Comparison of ENCODE assay signal across 17 cellular contexts in the genomic region with DNA sequence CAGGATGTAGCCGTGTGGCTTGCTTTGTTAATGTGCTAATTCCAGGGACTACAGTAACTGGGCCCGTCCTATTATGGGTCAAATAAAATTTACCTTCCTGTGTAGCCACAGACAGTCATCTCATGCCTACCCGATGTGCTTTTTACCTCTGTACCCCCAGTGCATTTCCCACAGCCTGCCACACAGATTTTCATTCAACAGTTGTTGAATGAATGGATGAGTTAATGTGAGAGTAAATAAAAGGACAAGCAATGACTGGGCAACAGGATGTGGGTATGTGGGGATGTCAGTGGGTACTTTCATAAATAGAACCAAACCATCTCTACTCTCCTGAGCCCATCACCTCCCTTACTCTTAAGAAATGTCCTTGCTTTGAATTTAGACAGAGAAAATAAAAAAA.
DNase-seq lines count a peak whose midpoint lies in the region; ATAC-seq and TF ChIP-seq lines count a peak whose summit lies in the region.
"Had no signal": no experiment of that assay in that cellular context is flagged by ENCODE, and none has a peak within 500 bp of the region (broad histone marks: within the 10 kb centered on the region; RNA-seq: fewer than 3 reads in every experiment).

No MANE protein-coding gene starts in this region.

- H2BK5ac ChIP-seq in mesenchymal stem cell (ENCODE audit: low read depth, low read length, poor library complexity, severe bottlenecking): no peak overlapping the region

- H2AK5ac ChIP-seq in mesenchymal stem cell (ENCODE audit: low read length, severe bottlenecking): no peak overlapping the region

- H3K4me2 ChIP-seq in mesenchymal stem cell (ENCODE audit: low read length, poor library complexity, severe bottlenecking): no peak overlapping the region

- ATAC-seq in GM18861 (IDR thresholded peaks at IDR 0.05; ENCODE audit: unreplicated experiment): peak; percentile 52
- peak; percentile 36 for ATAC-seq in HG03520 (IDR thresholded peaks at IDR 0.05; ENCODE audit: unreplicated experiment)
- ATAC-seq: HepG2 had no signal

- H4K91ac ChIP-seq in mesenchymal stem cell (ENCODE audit: low read length): no peak overlapping the region

- H3K79me1 ChIP-seq in mesenchymal stem cell (replicated peaks; ENCODE audit: low read length, poor library complexity, severe bottlenecking): no peaks in the 10 kb centered on the region

- no peak overlapping the region for H3K9ac ChIP-seq in mesenchymal stem cell (ENCODE audit: low read length)

- no peaks in the 10 kb centered on the region for H3K27me3 Mint-ChIP-seq in chondrocyte (ENCODE audit: low read depth)
- H3K27me3 Mint-ChIP-seq: activated naive CD8-positive, alpha-beta T cell had no signal

- H3K4me1 ChIP-seq in mesenchymal stem cell (ENCODE audit: control insufficient read depth, insufficient read depth, low read depth, low read length): peaks cover 8% of the 10 kb centered on the region

- H2BK120ac ChIP-seq in mesenchymal stem cell (ENCODE audit: low read depth, low read length): peak overlapping the region; percentile 4

- peak overlapping the region in 1 of 2 experiments; percentile 28 for H3K4ac ChIP-seq in mesenchymal stem cell (ENCODE audit: low read depth in 1 of 2, low read length in 2 of 2)

- no peak overlapping the region for H3K27ac Mint-ChIP-seq in chondrocyte (ENCODE audit: unreplicated experiment)
- H3K27ac Mint-ChIP-seq: activated naive CD8-positive, alpha-beta T cell had no signal

- DNase-seq in H4 (ENCODE audit: low spot score) (peak; percentile 74), mesenchymal stem cell (no peak), chondrocyte (ENCODE audit: low spot score) (no peak), foreskin fibroblast (no peak), GM03348 (ENCODE audit: low spot score) (no peak), COR-L47 (lab: John Stamatoyannopoulos, UW) (no peak)
- DNase-seq: activated CD4-positive, alpha-beta T cell treated with anti-CD3 and anti-CD28 coated beads for 4 hours; effector CD8-positive, alpha-beta T cell; hypothalamus; NCI-H2107; Right ventricle myocardium superior; small intestine; stimulated activated naive CD4-positive, alpha-beta T cell treated with Interleukin-2 at 50 U/mL for 16 hours had no signal

- no peak overlapping the region for H2BK15ac ChIP-seq in mesenchymal stem cell (ENCODE audit: low read depth, poor library complexity, severe bottlenecking)

- TF ChIP-seq CTCF in chondrocyte (IDR thresholded peaks at IDR 0.05) (no peak), foreskin fibroblast (IDR thresholded peaks at IDR 0.05; ENCODE audit: low read depth, low read length) (no peak)

- H3K4me3 Mint-ChIP-seq in chondrocyte (ENCODE audit: unreplicated experiment): no peak overlapping the region
- H3K4me3 Mint-ChIP-seq: activated naive CD8-positive, alpha-beta T cell had no signal

- no peaks in the 10 kb centered on the region for H3K9me3 Mint-ChIP-seq in chondrocyte (ENCODE audit: low read depth)

- no peak overlapping the region for H3K27ac ChIP-seq in mesenchymal stem cell (ENCODE audit: low read length, poor library complexity, severe bottlenecking)

- no peaks in the 10 kb centered on the region for H3K27me3 ChIP-seq in mesenchymal stem cell (ENCODE audit: control insufficient read depth in 1 of 2, insufficient read depth in 1 of 2, low read length in 2 of 2)

- H4K8ac ChIP-seq in mesenchymal stem cell (ENCODE audit: low read length): no peak overlapping the region

- H3K36me3 Mint-ChIP-seq in chondrocyte (ENCODE audit: low read depth): no peaks in the 10 kb centered on the region
- H3K36me3 Mint-ChIP-seq: activated naive CD8-positive, alpha-beta T cell had no signal

- H3K23ac ChIP-seq in mesenchymal stem cell (ENCODE audit: low read length in 2 of 2): no peak overlapping the region

- H3K9me3 ChIP-seq in mesenchymal stem cell (ENCODE audit: control insufficient read depth, low read length): no peaks in the 10 kb centered on the region

- H3K4me3 ChIP-seq in mesenchymal stem cell (ENCODE audit: insufficient read depth in 1 of 2, low read depth in 1 of 2, low read length in 2 of 2) (no peak overlapping the region), foreskin fibroblast (ENCODE audit: low read depth in 1 of 2, low read length in 2 of 2) (no peak overlapping the region)

- peak overlapping the region in 1 of 2 experiments; percentile 33 for H3K14ac ChIP-seq in mesenchymal stem cell (ENCODE audit: low read length in 2 of 2)

- H3K4me1 Mint-ChIP-seq in chondrocyte (ENCODE audit: low read depth): peaks cover 33% of the 10 kb centered on the region

- H2BK12ac ChIP-seq in mesenchymal stem cell (ENCODE audit: low read length in 2 of 2): peak overlapping the region; percentile 11 to 40

- no peak overlapping the region for H2AFZ ChIP-seq in mesenchymal stem cell (ENCODE audit: low read depth, low read length)

- H3K36me3 ChIP-seq in mesenchymal stem cell (ENCODE audit: control insufficient read depth in 1 of 2, insufficient read depth in 2 of 2, low read depth in 1 of 2, low read length in 2 of 2): no peaks in the 10 kb centered on the region

- peak overlapping the region in 1 of 2 experiments; percentile 42 for H3K18ac ChIP-seq in mesenchymal stem cell (ENCODE audit: low read depth in 1 of 2, low read length in 2 of 2)

- WGBS in mesenchymal stem cell: 92% methylated on average over 2 of the region's 3 CpGs
